In genomic region chr12:89680409-89680808, GRCh38 we compare ENCODE assay signal across 18 cellular contexts. TPM values are rescaled to one million over a fixed set of nuclear protein-coding genes. Genes with fewer than 3 reads are reported as not detected.
DNase-seq lines count a peak whose midpoint lies in the region; ATAC-seq, FAIRE-seq and TF ChIP-seq lines count a peak whose summit lies in the region.
"Had no signal": no experiment of that assay in that cellular context is flagged by ENCODE, and none has a peak within 500 bp of the region (broad histone marks: within the 10 kb centered on the region; RNA-seq: fewer than 3 reads in every experiment).

No MANE protein-coding gene starts in this region.

- no peak for TF ChIP-seq CTCF in A549 (IDR thresholded peaks at IDR 0.05)
- no peak for TF ChIP-seq CTCF in HEK293 (tag by site-specific recombination; IDR thresholded peaks at IDR 0.05)
- TF ChIP-seq CTCF in progenitor cell of endocrine pancreas (IDR thresholded peaks at IDR 0.05; ENCODE audit: unreplicated experiment): no peak

- no peaks in the 10 kb centered on the region for H3K27me3 ChIP-seq in naive thymus-derived CD4-positive, alpha-beta T cell (ENCODE audit: control insufficient read depth in 2 of 2, insufficient read depth in 2 of 2, low read length in 2 of 2)
- H3K27me3 ChIP-seq: BLaER1 had no signal

- WGBS in A549 (ENCODE audit: missing lambda C conversion rate): 94% methylated on average over 4 of the region's 4 CpGs

- peak overlapping the region; percentile 78 for H3K27ac Mint-ChIP-seq in progenitor cell of endocrine pancreas
- H3K27ac Mint-ChIP-seq in naive thymus-derived CD4-positive, alpha-beta T cell: no peak overlapping the region

- H3K4me1 Mint-ChIP-seq in progenitor cell of endocrine pancreas (ENCODE audit: low read depth): peaks cover 14% of the 10 kb centered on the region
- peaks cover 0 to 75% (median 55%) of the 10 kb centered on the region in 7 donors for H3K4me1 Mint-ChIP-seq in naive thymus-derived CD4-positive, alpha-beta T cell

- TF ChIP-seq RAD21 in A549 (conservative IDR thresholded peaks at IDR 0.05 in 1 of 2, IDR thresholded peaks at IDR 0.05 in 1 of 2): no peak

- no peak overlapping the region for H3K4me3 Mint-ChIP-seq in progenitor cell of endocrine pancreas (ENCODE audit: low read depth)
- H3K4me3 Mint-ChIP-seq in naive thymus-derived CD4-positive, alpha-beta T cell: peak overlapping the region in 2 of 10 donors; percentile 24 to 43
- H3K4me3 Mint-ChIP-seq: CD8-positive, alpha-beta T cell had no signal

- DNase-seq in A549 (ENCODE audit: low read depth in 1 of 2, low spot score in 1 of 2) (no peak), erythroblast (lab: John Stamatoyannopoulos, UW) (peak; percentile 7 to 9), progenitor cell of endocrine pancreas (ENCODE audit: low spot score, unreplicated experiment) (no peak), medulla oblongata (ENCODE audit: extremely low spot score) (no peak)
- no peak for DNase-seq in naive thymus-derived CD4-positive, alpha-beta T cell
- DNase-seq: Caco-2; CD4-positive, CD25-positive, alpha-beta regulatory T cell; CD8-positive, alpha-beta T cell; DMS153; DND-41; GOT3 had no signal

- H3K4me3 ChIP-seq in A549 (no peak overlapping the region), HEK293 (ENCODE audit: low read depth, low read length) (no peak overlapping the region)
- H3K4me3 ChIP-seq in naive thymus-derived CD4-positive, alpha-beta T cell (ENCODE audit: low read length): no peak overlapping the region
- H3K4me3 ChIP-seq: BLaER1, HAP-1 had no signal

- FAIRE-seq in A549 (lab: Jason Lieb, UNC): no peak
- FAIRE-seq: G401.6, GM12892 had no signal

- H3K27me3 Mint-ChIP-seq in progenitor cell of endocrine pancreas: no peaks in the 10 kb centered on the region
- no peaks in the 10 kb centered on the region for H3K27me3 Mint-ChIP-seq in naive thymus-derived CD4-positive, alpha-beta T cell
- H3K27me3 Mint-ChIP-seq: B cell; CD4-positive, CD25-positive, alpha-beta regulatory T cell had no signal

- H3K4me2 ChIP-seq in A549: no peak overlapping the region
- H3K4me2 ChIP-seq: BLaER1 had no signal

- POLR2A ChIA-PET in A549 (lab: Yijun Ruan, JAX): no interaction called here
- POLR2A ChIA-PET in HEK293 (lab: Yijun Ruan, JAX): no interaction called here
- POLR2A ChIA-PET in naive thymus-derived CD4-positive, alpha-beta T cell (lab: Charles Lee): no interaction called here

- peaks cover 50% of the 10 kb centered on the region for H3K9me3 Mint-ChIP-seq in progenitor cell of endocrine pancreas (ENCODE audit: low read depth)
- peaks cover 0 to 44% (median 26%) of the 10 kb centered on the region in 11 donors for H3K9me3 Mint-ChIP-seq in naive thymus-derived CD4-positive, alpha-beta T cell

- TF ChIP-seq EP300 in A549 (IDR thresholded peaks at IDR 0.05): no peak

- peaks cover 40% of the 10 kb centered on the region for H3K36me3 Mint-ChIP-seq in progenitor cell of endocrine pancreas (ENCODE audit: insufficient read depth)
- H3K36me3 Mint-ChIP-seq in naive thymus-derived CD4-positive, alpha-beta T cell: peaks cover 11 to 47% (median 29%) of the 10 kb centered on the region in 5 donors

- TF ChIP-seq POLR2A in A549 (IDR thresholded peaks at IDR 0.05; ENCODE audit: low read length) (no peak), erythroblast (IDR thresholded peaks at IDR 0.05; ENCODE audit: low read length) (no peak)

- CTCF ChIA-PET in A549 (lab: Yijun Ruan, JAX): interaction anchor here (0.7 kb wide), 1 partner anchor 14 kb away, joined by 3 read pairs; no protein-coding TSS in a partner anchor
- CTCF ChIA-PET in HEK293 (lab: Yijun Ruan, JAX): no interaction called here
- CTCF ChIA-PET in naive thymus-derived CD4-positive, alpha-beta T cell (lab: Charles Lee): no interaction called here

- H3K36me3 ChIP-seq in HEK293 (ENCODE audit: control insufficient read depth in 2 of 2, insufficient read depth in 1 of 2, low read length in 2 of 2): no peaks in the 10 kb centered on the region
- H3K36me3 ChIP-seq in naive thymus-derived CD4-positive, alpha-beta T cell (ENCODE audit: control insufficient read depth in 2 of 3, insufficient read depth in 3 of 3, low read length in 3 of 3): no peaks in the 10 kb centered on the region
- H3K36me3 ChIP-seq: BLaER1, HAP-1 had no signal

- peaks cover 38% of the 10 kb centered on the region for H3K9me3 ChIP-seq in A549
- H3K9me3 ChIP-seq in HEK293 (ENCODE audit: control insufficient read depth, insufficient read depth, low read depth, low read length): no peaks in the 10 kb centered on the region
- H3K9me3 ChIP-seq in naive thymus-derived CD4-positive, alpha-beta T cell (ENCODE audit: control insufficient read depth in 2 of 3, low read length in 3 of 3): peaks cover 0 to 5% (median 0%) of the 10 kb centered on the region in 3 experiments
- H3K9me3 ChIP-seq: HAP-1 had no signal

- no peak for ATAC-seq in A549
- ATAC-seq in naive thymus-derived CD4-positive, alpha-beta T cell: no peak
- ATAC-seq: CD8-positive, alpha-beta T cell had no signal

- peaks cover 28% of the 10 kb centered on the region for H3K4me1 ChIP-seq in A549
- no peaks in the 10 kb centered on the region for H3K4me1 ChIP-seq in HEK293 (ENCODE audit: control insufficient read depth, insufficient read depth, low read length)
- no peaks in the 10 kb centered on the region for H3K4me1 ChIP-seq in naive thymus-derived CD4-positive, alpha-beta T cell (ENCODE audit: control insufficient read depth in 2 of 2, insufficient read depth in 2 of 2, low read length in 2 of 2)
- H3K4me1 ChIP-seq: BLaER1 had no signal

- no peak overlapping the region for H3K27ac ChIP-seq in A549
- H3K27ac ChIP-seq in HEK293 (ENCODE audit: extremely low read depth, low read depth, low read length): no peak overlapping the region
- no peak overlapping the region for H3K27ac ChIP-seq in naive thymus-derived CD4-positive, alpha-beta T cell (ENCODE audit: low read depth, low read length)
- H3K27ac ChIP-seq: BLaER1, C4-2B had no signal

- intact Hi-C loops in naive thymus-derived CD4-positive, alpha-beta T cell (cut with micrococcal nuclease): no loop called here

TF ChIP-seq in A549, 52 proteins besides CTCF, POLR2A, EP300 and RAD21:
- TF ChIP-seq KDM1A (IDR thresholded peaks at IDR 0.05; ENCODE audit: low read depth) (no peak), FOXS1 (CRISPR knock-in tag; IDR thresholded peaks at IDR 0.05) (0 out of 2 replicates have a peak, but pooled peaks have one; percentile 35)

TF ChIP-seq in HEK293, 187 proteins besides CTCF, POLR2A, EP300 and RAD21:
- TF ChIP-seq ZNF133 (tag by site-specific recombination; IDR thresholded peaks at IDR 0.05) (peak; percentile 97), ZNF670 (tag by site-specific recombination; IDR thresholded peaks at IDR 0.05; ENCODE audit: low read depth) (no peak), ZNF645 (tag by site-specific recombination; IDR thresholded peaks at IDR 0.05) (no peak), SETDB1 (IDR thresholded peaks at IDR 0.05; ENCODE audit: insufficient read length, low read length) (peak; percentile 82), ZNF626 (tag by site-specific recombination; IDR thresholded peaks at IDR 0.05) (0 out of 2 replicates have a peak, but pooled peaks have one; percentile 16)

RNA-seq across cellular contexts. Expression of gene ATP2B1, which starts 28.2 kb away (rescaled TPM):
- 132 and 142 TPM in 2 replicates for polyA plus RNA-seq in A549 (2011; rRNA removed)
- polyA plus RNA-seq in A549 (2012; cell fraction: cytosol; rRNA removed): 10.9 and 11.0 TPM in 2 replicates
- 8.7 and 14.5 TPM in 2 replicates for polyA plus RNA-seq in A549 (2012; cell fraction: nucleus; rRNA removed)
- polyA plus RNA-seq in A549 (2017; fragmentation: RNase III; extraction: RNeasy Plus Mini Kit Qiagen cat#74134 plus additional on column Dnase treatment): 52.7 to 56.2 TPM (median 56.0 TPM) in 3 replicates
- polyA minus RNA-seq in A549 (2011; rRNA and poly(A)+ RNA removed): 66.7 and 74.1 TPM in 2 replicates
- 105 and 110 TPM in 2 replicates for total RNA-seq in progenitor cell of endocrine pancreas
- total RNA-seq in naive thymus-derived CD4-positive, alpha-beta T cell: 100 to 1,000 TPM in 1 of 5 experiments, 10 to 100 TPM in 4; 21.9 to 101 (median 50.6) TPM
- 10 to 100 TPM; 11.0 to 25.0 TPM for polyA plus RNA-seq in naive thymus-derived CD4-positive, alpha-beta T cell

Comparison
In these comparisons a context has a peak if more than half of its experiments do, and no peak if none do; other contexts are left out.
1. DNase-seq: peak in erythroblast (2 of 2); none in A549 (0 of 2), progenitor cell of endocrine pancreas (single experiment), naive thymus-derived CD4-positive, alpha-beta T cell (0 of 9) and medulla oblongata (single experiment).